In the genomic region with DNA sequence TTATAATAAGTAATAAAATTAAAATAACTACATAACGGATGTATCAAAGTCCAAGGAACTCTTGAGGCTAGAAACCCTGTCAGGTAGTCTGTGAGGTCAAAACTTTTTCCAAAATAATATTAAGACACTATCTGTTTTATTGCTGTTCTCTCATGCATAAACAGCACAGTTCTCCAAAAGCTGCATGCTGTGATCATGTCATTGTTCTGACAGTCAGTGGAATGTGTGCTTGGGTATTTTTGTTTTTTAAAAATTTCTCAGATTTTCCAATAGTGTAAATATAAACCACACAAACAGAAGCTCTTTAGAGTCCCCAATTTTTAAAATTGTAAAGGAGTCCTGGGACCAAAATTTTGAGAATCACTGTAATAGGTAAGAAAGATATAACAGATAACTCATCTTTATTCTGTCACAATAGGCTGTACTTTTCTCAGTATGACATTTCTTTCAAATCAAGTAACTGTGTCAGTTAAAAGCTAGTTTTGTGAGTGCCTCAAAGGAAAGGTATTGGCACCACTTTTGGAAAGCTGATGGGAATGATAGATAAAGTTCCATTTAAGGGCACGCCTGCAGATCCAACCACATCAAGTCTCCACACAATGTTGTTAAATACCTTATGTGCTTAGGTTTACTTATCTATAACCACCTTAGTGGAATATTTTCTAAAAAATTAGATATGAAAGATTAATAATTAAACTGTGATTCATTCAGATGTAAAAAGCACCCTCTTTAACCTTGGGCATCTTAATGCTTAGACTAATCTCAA, we compare ENCODE assay signal across 31 cellular contexts.
"Had no signal": no experiment of that assay in that cellular context is flagged by ENCODE, and none has a peak within 500 bp of the region (broad histone marks: within the 10 kb centered on the region; RNA-seq: fewer than 3 reads in every experiment).

No MANE protein-coding gene starts in this region.

- H3K4me1 Mint-ChIP-seq: activated CD4-positive, alpha-beta memory T cell treated with anti-CD3 and anti-CD28 coated beads, Interleukin-2, amount 10 ng/mL, durations not matched to agents 7 days and 5 days; activated CD4-positive, alpha-beta T cell treated with anti-CD3 and anti-CD28 coated beads for 36 hours; activated T-helper 17 cell treated with anti-CD3 and anti-CD28 coated beads, Interleukin-2, amount 50 U/mL, for 72 hours had no signal

- H3K27me3 ChIP-seq: brain microvascular endothelial cell, cardiac muscle cell, Peyer's patch, SJSA1 had no signal

- H3K9me3 Mint-ChIP-seq: activated CD4-positive, alpha-beta memory T cell treated with anti-CD3 and anti-CD28 coated beads, Interleukin-2, amount 10 ng/mL, durations not matched to agents 7 days and 5 days; activated naive CD4-positive, alpha-beta T cell treated with anti-CD3 and anti-CD28 coated beads for 36 hours; activated T-helper 17 cell treated with anti-CD3 and anti-CD28 coated beads, Interleukin-2, amount 50 U/mL, for 72 hours had no signal

- H3K4me3 Mint-ChIP-seq: activated CD4-positive, alpha-beta memory T cell treated with anti-CD3 and anti-CD28 coated beads, Interleukin-2, amount 10 ng/mL, durations not matched to agents 7 days and 5 days; activated CD4-positive, alpha-beta T cell treated with anti-CD3 and anti-CD28 coated beads for 36 hours; activated naive CD4-positive, alpha-beta T cell treated with anti-CD3 and anti-CD28 coated beads for 36 hours; activated naive CD8-positive, alpha-beta T cell; activated T-helper 17 cell treated with anti-CD3 and anti-CD28 coated beads, Interleukin-2, amount 50 U/mL, for 72 hours; T-helper 17 cell had no signal

- H3K27ac Mint-ChIP-seq: activated CD4-positive, alpha-beta memory T cell treated with anti-CD3 and anti-CD28 coated beads, Interleukin-2, amount 10 ng/mL, durations not matched to agents 7 days and 5 days; activated CD4-positive, alpha-beta T cell treated with anti-CD3 and anti-CD28 coated beads for 36 hours; activated naive CD4-positive, alpha-beta T cell treated with anti-CD3 and anti-CD28 coated beads for 36 hours; activated naive CD8-positive, alpha-beta T cell; activated T-helper 17 cell treated with anti-CD3 and anti-CD28 coated beads, Interleukin-2, amount 50 U/mL, for 72 hours; T-helper 17 cell had no signal

- FAIRE-seq: astrocyte, TTC549 had no signal

- H3K4me1 ChIP-seq: Peyer's patch, SJSA1 had no signal

- H3K9me3 ChIP-seq: Peyer's patch, SJSA1 had no signal

- ATAC-seq: activated CD4-positive, alpha-beta T cell treated with anti-CD3 and anti-CD28 coated beads for 36 hours; activated T-helper 17 cell treated with anti-CD3 and anti-CD28 coated beads, Interleukin-2, amount 50 U/mL, for 72 hours; SK-N-SH treated with all-trans-retinoic acid at 6 μM for 48 hours; T-helper 17 cell had no signal

- H3K27ac ChIP-seq: brain microvascular endothelial cell, cardiac muscle cell, Peyer's patch, SJSA1, VCaP had no signal

- DNase-seq: activated CD4-positive, alpha-beta memory T cell treated with anti-CD3 and anti-CD28 coated beads, Interleukin-2, amount 10 ng/mL, durations not matched to agents 7 days and 5 days; activated CD4-positive, alpha-beta T cell treated with anti-CD3 and anti-CD28 coated beads for 36 hours; activated CD4-positive, alpha-beta T cell treated with anti-CD3 and anti-CD28 coated beads, Interleukin-2, amount 50 U/mL, for 1 hour; activated gamma-delta T cell; activated naive CD4-positive, alpha-beta T cell treated with anti-CD3 and anti-CD28 coated beads for 36 hours; activated T-cell treated with anti-CD3 and anti-CD28 coated beads for 4 hours; activated T-cell treated with anti-CD3 and anti-CD28 coated beads, Interleukin-2, amount 50 U/mL, for 48 hours; amygdala; brain microvascular endothelial cell; cerebellar nuclear complex; NCI-H1092; NCI-H1417; NCI-H1694; NCI-H2029 treated with DMSO at 0.1 percent for 48 hours; NCI-H345; NCI-H510A; NCI-H526 treated with DMSO at 0.1 percent for 48 hours; NK-92 treated with Interleukin-12 subunit alpha and Interleukin-12 subunit beta, amount 100 ng/mL, for 24 hours; Peyer's patch; SHP77; SW 1271; T-helper 17 cell; T-helper 9 cell had no signal

- H3K4me3 ChIP-seq: cardiac muscle cell, Peyer's patch, SJSA1 had no signal

- H3K36me3 ChIP-seq: brain microvascular endothelial cell, cardiac muscle cell, Peyer's patch had no signal

- H3K27me3 Mint-ChIP-seq: activated CD4-positive, alpha-beta memory T cell treated with anti-CD3 and anti-CD28 coated beads, Interleukin-2, amount 10 ng/mL, durations not matched to agents 7 days and 5 days; activated CD4-positive, alpha-beta T cell treated with anti-CD3 and anti-CD28 coated beads for 36 hours; activated naive CD8-positive, alpha-beta T cell; activated T-helper 17 cell treated with anti-CD3 and anti-CD28 coated beads, Interleukin-2, amount 50 U/mL, for 72 hours; T-helper 17 cell had no signal
